Comparison of ENCODE assay signal across 20 cellular contexts in the genomic region with DNA sequence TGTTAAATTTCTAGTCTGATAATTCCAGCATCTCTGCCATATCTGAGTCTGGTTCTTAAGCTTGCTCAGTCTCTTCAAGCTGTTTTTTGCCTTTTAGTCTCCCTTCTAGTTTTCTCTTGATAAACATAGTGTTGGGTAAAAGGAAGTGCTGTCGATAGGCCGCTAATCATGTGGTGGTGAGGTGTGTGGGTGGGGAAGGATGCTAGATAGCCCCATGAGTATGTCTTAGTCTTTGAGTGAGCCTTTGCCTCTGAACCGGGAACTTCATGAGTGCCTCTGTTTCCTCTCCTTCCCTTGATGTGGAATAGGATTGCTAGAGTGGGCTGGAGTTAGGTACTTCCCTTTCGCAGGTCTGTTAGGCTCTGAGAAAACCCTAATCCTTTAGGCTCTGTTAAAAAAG.
DNase-seq lines count a peak whose midpoint lies in the region; ATAC-seq and TF ChIP-seq lines count a peak whose summit lies in the region.
"Had no signal": no experiment of that assay in that cellular context is flagged by ENCODE, and none has a peak within 500 bp of the region (broad histone marks: within the 10 kb centered on the region; RNA-seq: fewer than 3 reads in every experiment).

No MANE protein-coding gene starts in this region.

- DNase-seq in amniotic epithelial cell (ENCODE audit: low read depth) (peak; percentile 21), fibroblast of the aortic adventitia (ENCODE audit: low read depth) (peak; percentile 17), smooth muscle cell (lab: John Stamatoyannopoulos, UW; ENCODE audit: unreplicated experiment) (no peak), left cardiac atrium (no peak)
- DNase-seq in stimulated activated CD4-positive, alpha-beta T cell treated with anti-CD3 and anti-CD28 coated beads, Interleukin-4, amount 100 ng/mL, for 24 hours, result no peak
- DNase-seq: AML-193; CD4-positive, alpha-beta T cell; DMS53; H7; NCI-H1105 treated with DMSO at 0.1 percent for 48 hours; NCI-H2029; NCI-H526 treated with DMSO at 0.1 percent for 48 hours; Right ventricle myocardium superior; RPMI8226 had no signal

- 19% methylated on average over 4 of the region's 4 CpGs for WGBS in smooth muscle cell (ENCODE audit: low lambda C conversion rate)

- H3K27me3 ChIP-seq in smooth muscle cell (ENCODE audit: low read depth), result no peaks in the 10 kb centered on the region
- H3K27me3 ChIP-seq: BLaER1 treated with 17β-estradiol and CSF1 and Interleukin-3, amounts not matched to agents 10 nM and 100 nM; SJSA1 had no signal

- peaks cover 12% of the 10 kb centered on the region for H3F3A ChIP-seq in smooth muscle cell (ENCODE audit: low read depth)

- TF ChIP-seq CTCF in fibroblast of the aortic adventitia (IDR thresholded peaks at IDR 0.05; ENCODE audit: insufficient read depth, low read length) (no peak), smooth muscle cell (IDR thresholded peaks at IDR 0.05; ENCODE audit: borderline replicate concordance, insufficient read depth, poor library complexity, severe bottlenecking) (no peak)

- no peaks in the 10 kb centered on the region for H3K9me3 ChIP-seq in smooth muscle cell (replicated peaks; ENCODE audit: low read depth)
- H3K9me3 ChIP-seq: A549, SJSA1 had no signal

- H4K20me1 ChIP-seq in smooth muscle cell (ENCODE audit: low read depth), result no peaks in the 10 kb centered on the region
- H4K20me1 ChIP-seq: BLaER1 treated with 17β-estradiol and CSF1 and Interleukin-3, amounts not matched to agents 10 nM and 100 nM had no signal

- H3K9ac ChIP-seq in smooth muscle cell (ENCODE audit: low read depth), result no peak overlapping the region
- H3K9ac ChIP-seq: BLaER1 treated with 17β-estradiol and CSF1 and Interleukin-3, amounts not matched to agents 10 nM and 100 nM had no signal

- intact Hi-C loops in left cardiac atrium (cut with DNase I), result no loop called here

- H3K36me3 ChIP-seq in smooth muscle cell (ENCODE audit: low read depth), result no peaks in the 10 kb centered on the region
- H3K36me3 ChIP-seq: BLaER1 treated with 17β-estradiol and CSF1 and Interleukin-3, amounts not matched to agents 10 nM and 100 nM; SJSA1 had no signal

- H3K79me2 ChIP-seq in smooth muscle cell (ENCODE audit: low read depth), result no peaks in the 10 kb centered on the region

- ATAC-seq in HG02610 (IDR thresholded peaks at IDR 0.05; ENCODE audit: unreplicated experiment), result peak; percentile 57
- no peak for ATAC-seq in left cardiac atrium
- no peak for ATAC-seq in GM19035 (IDR thresholded peaks at IDR 0.05; ENCODE audit: unreplicated experiment)
- ATAC-seq: A549, K562 had no signal

- no peak overlapping the region for H3K4me3 ChIP-seq in fibroblast of the aortic adventitia (ENCODE audit: low read depth, low read length)
- H3K4me3 ChIP-seq in smooth muscle cell, result no peak overlapping the region
- H3K4me3 ChIP-seq: A549; BLaER1 treated with 17β-estradiol and CSF1 and Interleukin-3, amounts not matched to agents 10 nM and 100 nM; K562; SJSA1 had no signal

- peak overlapping the region; percentile 56 for H3K4me2 ChIP-seq in smooth muscle cell
- H3K4me2 ChIP-seq: A549 had no signal

- H3K27ac ChIP-seq in smooth muscle cell (ENCODE audit: low read depth), result peak overlapping the region; percentile 75
- H3K27ac ChIP-seq: A549; BLaER1 treated with 17β-estradiol and CSF1 and Interleukin-3, amounts not matched to agents 10 nM and 100 nM; SJSA1 had no signal

- peaks cover 7% of the 10 kb centered on the region for H3K4me1 ChIP-seq in smooth muscle cell (ENCODE audit: low read depth)
- H3K4me1 ChIP-seq: A549 had no signal

- H2AFZ ChIP-seq in smooth muscle cell (ENCODE audit: low read depth), result peak overlapping the region; percentile 23

Comparison
In these comparisons a context has a peak if more than half of its experiments do, and no peak if none do; other contexts are left out.
1. DNase-seq: peak in amniotic epithelial cell (single experiment) and fibroblast of the aortic adventitia (single experiment); none in smooth muscle cell (single experiment), left cardiac atrium (single experiment) and stimulated activated CD4-positive, alpha-beta T cell treated with anti-CD3 and anti-CD28 coated beads, Interleukin-4, amount 100 ng/mL, for 24 hours (single experiment).